ENCODE assay signal across 17 cellular contexts in the genomic region with DNA sequence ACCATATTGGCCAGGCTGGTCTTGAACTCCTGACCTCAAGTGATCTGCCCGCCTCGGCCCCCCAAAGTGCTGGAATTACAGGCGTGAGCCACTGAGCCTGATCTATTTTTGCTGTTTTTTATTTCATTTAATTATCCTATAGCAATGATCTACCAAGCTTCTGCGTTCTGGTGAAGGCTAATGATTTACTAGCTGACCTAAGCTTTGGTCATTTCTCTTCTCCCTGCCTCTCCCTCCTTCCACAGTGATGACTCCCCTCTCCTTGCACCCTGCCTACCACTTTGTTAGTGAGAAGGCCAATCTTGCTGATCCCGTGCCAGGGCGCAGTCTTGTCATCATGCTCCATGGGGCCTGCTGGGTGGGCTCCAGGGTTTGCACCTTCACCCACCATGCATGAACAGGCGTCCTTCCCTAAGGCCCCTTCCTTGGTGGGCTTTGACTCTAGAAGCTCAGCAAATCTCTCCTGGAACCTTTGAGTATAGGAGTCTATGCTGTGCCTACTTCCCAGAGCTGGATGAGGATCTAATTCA. TPM values are rescaled to one million over a fixed set of nuclear protein-coding genes. Genes with fewer than 3 reads are reported as not detected.
DNase-seq lines count a peak whose midpoint lies in the region; ATAC-seq and TF ChIP-seq lines count a peak whose summit lies in the region.
"Had no signal": no experiment of that assay in that cellular context is flagged by ENCODE, and none has a peak within 500 bp of the region (broad histone marks: within the 10 kb centered on the region; RNA-seq: fewer than 3 reads in every experiment).

No MANE protein-coding gene starts in this region.

- H3K36me3 ChIP-seq in CD4-positive, alpha-beta memory T cell (ENCODE audit: insufficient read depth, low read length): no peaks in the 10 kb centered on the region
- H3K36me3 ChIP-seq: BLaER1 treated with 17β-estradiol and CSF1 and Interleukin-3, amounts not matched to agents 10 nM and 100 nM had no signal

- peak; percentile 56 for DNase-seq in natural killer cell treated with Interleukin-12 subunit alpha and Interleukin-12 subunit beta and Interleukin-15 and Interleukin-18, amount 100 ng/mL, for 72 hours (ENCODE audit: low spot score)
- DNase-seq in natural killer cell: no peak
- DNase-seq in glomerular visceral epithelial cell (ENCODE audit: extremely low spot score): peak; percentile 71
- DNase-seq in mesenteric fat pad (ENCODE audit: low spot score): peak; percentile 39
- no peak for DNase-seq in CD4-positive, alpha-beta memory T cell
- DNase-seq in activated CD4-positive, alpha-beta T cell treated with anti-CD3 and anti-CD28 coated beads, Interleukin-2, amount 50 U/mL, for 4 hours: no peak
- no peak for DNase-seq in NCI-H748 (lab: John Stamatoyannopoulos, UW; ENCODE audit: unreplicated experiment)
- DNase-seq: 8988T, COR-L47, DND-41, GDM1, HCEC 1CT, HFFc6, KBM-7 had no signal

- H3K4me3 Mint-ChIP-seq in natural killer cell treated with Interleukin-12 subunit alpha and Interleukin-12 subunit beta and Interleukin-15 and Interleukin-18, amount 100 ng/mL, for 72 hours: no peak overlapping the region
- H3K4me3 Mint-ChIP-seq in natural killer cell: no peak overlapping the region
- H3K4me3 Mint-ChIP-seq in CD4-positive, alpha-beta memory T cell: no peak overlapping the region
- H3K4me3 Mint-ChIP-seq: CD8-positive, alpha-beta T cell; HFFc6 had no signal

- TF ChIP-seq CTCF in natural killer cell (IDR thresholded peaks at IDR 0.05): no peak

- H3K4me1 ChIP-seq in CD4-positive, alpha-beta memory T cell (ENCODE audit: insufficient read depth, low read length): no peaks in the 10 kb centered on the region

- no peak for ATAC-seq in natural killer cell treated with Interleukin-12 subunit alpha and Interleukin-12 subunit beta and Interleukin-15 and Interleukin-18, amount 100 ng/mL, for 72 hours
- ATAC-seq in natural killer cell: no peak
- ATAC-seq: CD8-positive, alpha-beta T cell had no signal

- H3K27ac ChIP-seq in CD4-positive, alpha-beta memory T cell (ENCODE audit: low read depth, low read length): no peak overlapping the region
- H3K27ac ChIP-seq: BLaER1 treated with 17β-estradiol and CSF1 and Interleukin-3, amounts not matched to agents 10 nM and 100 nM; HL-60 had no signal

- no peak overlapping the region for H3K27ac Mint-ChIP-seq in natural killer cell treated with Interleukin-12 subunit alpha and Interleukin-12 subunit beta and Interleukin-15 and Interleukin-18, amount 100 ng/mL, for 72 hours
- H3K27ac Mint-ChIP-seq in natural killer cell: no peak overlapping the region
- H3K27ac Mint-ChIP-seq in CD4-positive, alpha-beta memory T cell: no peak overlapping the region
- H3K27ac Mint-ChIP-seq: CD8-positive, alpha-beta T cell; HFFc6 had no signal

- H3K9me3 Mint-ChIP-seq in natural killer cell treated with Interleukin-12 subunit alpha and Interleukin-12 subunit beta and Interleukin-15 and Interleukin-18, amount 100 ng/mL, for 72 hours: no peaks in the 10 kb centered on the region
- no peaks in the 10 kb centered on the region for H3K9me3 Mint-ChIP-seq in natural killer cell
- no peaks in the 10 kb centered on the region for H3K9me3 Mint-ChIP-seq in CD4-positive, alpha-beta memory T cell
- H3K9me3 Mint-ChIP-seq: CD8-positive, alpha-beta T cell; HFFc6 had no signal

- H3K36me3 Mint-ChIP-seq in natural killer cell treated with Interleukin-12 subunit alpha and Interleukin-12 subunit beta and Interleukin-15 and Interleukin-18, amount 100 ng/mL, for 72 hours: no peaks in the 10 kb centered on the region
- no peaks in the 10 kb centered on the region for H3K36me3 Mint-ChIP-seq in natural killer cell
- H3K36me3 Mint-ChIP-seq in CD4-positive, alpha-beta memory T cell: no peaks in the 10 kb centered on the region
- H3K36me3 Mint-ChIP-seq: CD8-positive, alpha-beta T cell had no signal

- no peak overlapping the region for H3K4me3 ChIP-seq in CD4-positive, alpha-beta memory T cell (ENCODE audit: low read length in 2 of 2)
- H3K4me3 ChIP-seq: BLaER1 treated with 17β-estradiol and CSF1 and Interleukin-3, amounts not matched to agents 10 nM and 100 nM had no signal

- H3K27me3 Mint-ChIP-seq in natural killer cell treated with Interleukin-12 subunit alpha and Interleukin-12 subunit beta and Interleukin-15 and Interleukin-18, amount 100 ng/mL, for 72 hours: peaks cover 10 to 13% of the 10 kb centered on the region in 2 donors
- peaks cover 6 to 11% of the 10 kb centered on the region in 2 donors for H3K27me3 Mint-ChIP-seq in natural killer cell (ENCODE audit: low read depth in 2 of 2)
- peaks cover 0 to 1% of the 10 kb centered on the region in 2 donors for H3K27me3 Mint-ChIP-seq in CD4-positive, alpha-beta memory T cell

- POLR2A ChIA-PET in CD4-positive, alpha-beta memory T cell (lab: Charles Lee; ENCODE audit: partially characterized antibody): no interaction called here

- no peaks in the 10 kb centered on the region for H3K27me3 ChIP-seq in CD4-positive, alpha-beta memory T cell (ENCODE audit: insufficient read depth, low read length)
- H3K27me3 ChIP-seq: BLaER1 treated with 17β-estradiol and CSF1 and Interleukin-3, amounts not matched to agents 10 nM and 100 nM had no signal

- H3K9me3 ChIP-seq in CD4-positive, alpha-beta memory T cell (ENCODE audit: control insufficient read depth in 1 of 2, low read length in 2 of 2): no peaks in the 10 kb centered on the region

- intact Hi-C loops in natural killer cell (cut with micrococcal nuclease): no loop called here
- intact Hi-C loops in CD4-positive, alpha-beta memory T cell (cut with micrococcal nuclease): no loop called here

- H3K4me1 Mint-ChIP-seq in natural killer cell treated with Interleukin-12 subunit alpha and Interleukin-12 subunit beta and Interleukin-15 and Interleukin-18, amount 100 ng/mL, for 72 hours (ENCODE audit: low read depth in 2 of 2): no peaks in the 10 kb centered on the region
- no peaks in the 10 kb centered on the region for H3K4me1 Mint-ChIP-seq in natural killer cell
- H3K4me1 Mint-ChIP-seq in CD4-positive, alpha-beta memory T cell: no peaks in the 10 kb centered on the region

- CTCF ChIA-PET in CD4-positive, alpha-beta memory T cell (lab: Charles Lee; ENCODE audit: partially characterized antibody): interaction anchor here (1.5 kb wide), 2 partner anchors 11 to 83 kb away, joined by 3 to 4 read pairs; no protein-coding TSS in a partner anchor

RNA-seq across cellular contexts. Expression of a gene that starts 11.9 kb away (rescaled TPM):
- total RNA-seq in natural killer cell treated with Interleukin-12 subunit alpha and Interleukin-12 subunit beta and Interleukin-15 and Interleukin-18, amount 100 ng/mL, for 72 hours: 1 to 10 TPM in 1 of 2 donors, under 1 TPM in 1; 0.73 to 1.3 TPM
- total RNA-seq in natural killer cell (1 to 10 TPM; 2.8 to 4.0 (median 3.6) TPM), mesenteric fat pad (90.8 TPM)
- 1 to 10 TPM; 1.7 to 1.9 TPM for total RNA-seq in CD4-positive, alpha-beta memory T cell
- under 1 TPM; 0.30 to 0.79 TPM for polyA plus RNA-seq in CD4-positive, alpha-beta memory T cell

RNA-seq across cellular contexts. Expression of a gene that starts 55.0 kb away (rescaled TPM):
- total RNA-seq in natural killer cell treated with Interleukin-12 subunit alpha and Interleukin-12 subunit beta and Interleukin-15 and Interleukin-18, amount 100 ng/mL, for 72 hours: 1 to 10 TPM in 1 of 2 donors, under 1 TPM in 1; 0.11 to 4.8 TPM
- total RNA-seq in natural killer cell: 1 to 10 TPM in 1 of 3 donors, under 1 TPM in 2; 0.13 to 2.0 (median 0.14) TPM
- total RNA-seq in mesenteric fat pad: 0.22 TPM
- under 1 TPM; 0.73 to 0.94 TPM for total RNA-seq in CD4-positive, alpha-beta memory T cell
- under 1 TPM; 0.16 to 0.43 TPM for polyA plus RNA-seq in CD4-positive, alpha-beta memory T cell

Comparison
In these comparisons a context has a peak if more than half of its experiments do, and no peak if none do; other contexts are left out.
1. DNase-seq: peak in natural killer cell treated with Interleukin-12 subunit alpha and Interleukin-12 subunit beta and Interleukin-15 and Interleukin-18, amount 100 ng/mL, for 72 hours (single experiment), glomerular visceral epithelial cell (single experiment) and mesenteric fat pad (single experiment); none in natural killer cell (single experiment), CD4-positive, alpha-beta memory T cell (0 of 5), activated CD4-positive, alpha-beta T cell treated with anti-CD3 and anti-CD28 coated beads, Interleukin-2, amount 50 U/mL, for 4 hours (0 of 2) and NCI-H748 (single experiment).
2. RNA of a gene that starts 11.9 kb away (total RNA-seq): 90.8 TPM in mesenteric fat pad (single experiment); 2.8 to 4.0 TPM in natural killer cell, 1.7 to 1.9 TPM in CD4-positive, alpha-beta memory T cell and 0.73 to 1.3 TPM in natural killer cell treated with Interleukin-12 subunit alpha and Interleukin-12 subunit beta and Interleukin-15 and Interleukin-18, amount 100 ng/mL, for 72 hours; every median in the first group is over 10 times any median in the second.